10 cellular contexts compared by ENCODE assay signal in the genomic region with DNA sequence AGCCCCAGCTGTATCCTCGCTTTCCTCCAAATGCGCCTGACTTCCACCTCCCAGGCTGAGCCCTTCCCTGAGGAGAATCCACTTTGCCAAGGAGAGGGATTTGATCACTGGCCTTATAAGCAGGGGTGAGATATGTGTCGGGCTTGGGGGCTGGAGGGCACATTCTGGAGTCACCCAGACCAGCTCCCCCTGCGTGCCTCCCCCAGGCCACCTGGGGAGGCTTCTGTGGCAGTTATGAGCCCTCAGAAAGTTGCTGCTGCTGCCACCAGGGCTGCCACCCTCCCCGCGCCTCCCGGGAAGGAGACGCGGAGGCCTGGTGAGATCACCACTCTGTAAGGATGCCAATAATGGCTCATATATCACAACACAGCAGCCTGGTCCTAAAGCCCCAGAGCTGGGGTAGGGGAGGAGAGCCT.
DNase-seq lines count a peak whose midpoint lies in the region; ATAC-seq and TF ChIP-seq lines count a peak whose summit lies in the region.
"Had no signal": no experiment of that assay in that cellular context is flagged by ENCODE, and none has a peak within 500 bp of the region (broad histone marks: within the 10 kb centered on the region; RNA-seq: fewer than 3 reads in every experiment).

No MANE protein-coding gene starts in this region.

- ATAC-seq in HG03442 (IDR thresholded peaks at IDR 0.05; ENCODE audit: unreplicated experiment): no peak
- no peak for ATAC-seq in GM21381 (IDR thresholded peaks at IDR 0.05; ENCODE audit: unreplicated experiment)
- ATAC-seq in GM18517 (IDR thresholded peaks at IDR 0.05; ENCODE audit: unreplicated experiment): no peak
- ATAC-seq in GM18867 (IDR thresholded peaks at IDR 0.05; ENCODE audit: unreplicated experiment): no peak

- no peak for TF ChIP-seq POLR2A in prostate gland (IDR thresholded peaks at IDR 0.05)

- no peaks in the 10 kb centered on the region for H3K4me1 ChIP-seq in prostate gland (replicated peaks)

- peak overlapping the region in 1 of 2 donors; percentile 20 for H3K27ac ChIP-seq in prostate gland

- TF ChIP-seq CTCF in fibroblast of villous mesenchyme (IDR thresholded peaks at IDR 0.05; ENCODE audit: insufficient read depth, low read depth, low read length) (peak; percentile 21), prostate gland (IDR thresholded peaks at IDR 0.05) (peak in 1 of 4 experiments; percentile 16)

- no peaks in the 10 kb centered on the region for H3K9me3 ChIP-seq in prostate gland

- peak; percentile 7 for DNase-seq in DMS153 treated with DMSO at 0.1 percent for 48 hours (lab: John Stamatoyannopoulos, UW; ENCODE audit: unreplicated experiment)
- DNase-seq in NCI-H69 (lab: John Stamatoyannopoulos, UW): peak; percentile 90
- peak; percentile 73 for DNase-seq in fibroblast of villous mesenchyme (ENCODE audit: low read depth)
- peak; percentile 33 for DNase-seq in prostate gland (ENCODE audit: low spot score)
- DNase-seq: NCI-H345 had no signal

- H3K4me3 ChIP-seq in fibroblast of villous mesenchyme (ENCODE audit: low read depth, low read length): no peak overlapping the region
- no peak overlapping the region for H3K4me3 ChIP-seq in prostate gland
- H3K4me3 ChIP-seq: skin epidermis had no signal

- intact Hi-C loops in prostate gland (cut with DNase I): loop anchor here (10.0 kb wide), 1 partner anchor 210 kb away; the partner anchor contains the start of gene PAPPA

- H3K27me3 ChIP-seq in prostate gland (replicated peaks; ENCODE audit: insufficient read depth): no peaks in the 10 kb centered on the region

- 23% methylated on average over 9 of the region's 9 CpGs for WGBS in prostate gland

- no peaks in the 10 kb centered on the region for H3K36me3 ChIP-seq in prostate gland

Comparison
In these comparisons a context has a peak if more than half of its experiments do, and no peak if none do; other contexts are left out.
1. DNase-seq: peak in every context shown above with its lines; median percentile 90 in NCI-H69; 73 in fibroblast of villous mesenchyme; 33 in prostate gland; 7 in DMS153 treated with DMSO at 0.1 percent for 48 hours.